ENCODE assay signal across 13 cellular contexts in the genomic region with DNA sequence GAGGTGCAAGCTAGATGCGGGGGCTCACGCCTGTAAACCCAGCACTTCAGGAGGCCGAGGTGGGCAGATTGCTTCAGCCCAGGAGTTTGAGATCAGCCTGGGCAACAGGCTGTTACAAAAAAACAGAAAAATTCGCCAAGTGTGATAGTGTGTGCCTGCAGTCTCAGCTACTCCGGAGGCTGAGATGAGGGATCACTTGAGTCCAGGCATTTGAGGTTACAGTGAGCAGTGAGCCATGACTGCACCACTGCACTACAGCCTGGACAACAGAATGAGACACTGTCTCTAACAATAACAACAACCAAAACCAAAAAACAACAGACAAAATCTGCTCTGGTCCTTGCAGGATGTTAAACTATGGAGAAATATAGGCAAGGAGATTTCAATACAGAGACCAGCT. TPM values are rescaled to one million over a fixed set of nuclear protein-coding genes. Genes with fewer than 3 reads are reported as not detected.
DNase-seq lines count a peak whose midpoint lies in the region; ATAC-seq and TF ChIP-seq lines count a peak whose summit lies in the region.
"Had no signal": no experiment of that assay in that cellular context is flagged by ENCODE, and none has a peak within 500 bp of the region (broad histone marks: within the 10 kb centered on the region; RNA-seq: fewer than 3 reads in every experiment).

No MANE protein-coding gene starts in this region.

- POLR2A ChIA-PET in activated B cell treated with CpG ODN at 0.5 μM for 24 hours (lab: Charles Lee): no interaction called here

- no peak for ATAC-seq in activated B cell treated with CpG ODN at 0.5 μM for 24 hours (ENCODE audit: low read depth)
- no peak for ATAC-seq in GM19452 (IDR thresholded peaks at IDR 0.05; ENCODE audit: unreplicated experiment)
- ATAC-seq: naive thymus-derived CD8-positive, alpha-beta T cell had no signal

- DNase-seq in ACHN: peak; percentile 68
- DNase-seq in HFFc6: peak; percentile 29
- no peak for DNase-seq in activated B cell treated with CpG ODN at 0.5 μM for 24 hours
- DNase-seq in kidney glomerular epithelial cell (lab: John Stamatoyannopoulos, UW): peak; percentile 86
- no peak for DNase-seq in cerebellar nuclear complex (lab: John Stamatoyannopoulos, UW)
- no peak for DNase-seq in stimulated activated CD4-positive, alpha-beta T cell treated with anti-CD3 and anti-CD28 coated beads, Interleukin-12 subunit alpha, Interleukin-12 subunit beta, amount 100 ng/mL, for 4 hours
- no peak for DNase-seq in NOMO-1 treated with DMSO at 0.1 percent for 48 hours (lab: John Stamatoyannopoulos, UW; ENCODE audit: unreplicated experiment)
- DNase-seq: GDM1; immature natural killer cell; naive thymus-derived CD8-positive, alpha-beta T cell; stimulated activated CD4-positive, alpha-beta T cell treated with anti-CD3 and anti-CD28 coated beads, Interleukin-15, amount 100 ng/mL, for 24 hours had no signal

- no peak for TF ChIP-seq CTCF in HFFc6 (IDR thresholded peaks at IDR 0.05)
- no peak for TF ChIP-seq CTCF in activated B cell treated with CpG ODN at 0.5 μM for 24 hours (IDR thresholded peaks at IDR 0.05)

- H3K4me3 Mint-ChIP-seq in HFFc6 (peak overlapping the region; percentile 83; the same call in 1 of the 2 replicates), activated B cell treated with CpG ODN at 0.5 μM for 24 hours (no peak overlapping the region)
- H3K4me3 Mint-ChIP-seq: immature natural killer cell; naive thymus-derived CD8-positive, alpha-beta T cell had no signal

- H3K36me3 Mint-ChIP-seq in HFFc6 (ENCODE audit: low read depth): peaks cover 16% of the 10 kb centered on the region
- peaks cover 23% of the 10 kb centered on the region for H3K36me3 Mint-ChIP-seq in activated B cell treated with CpG ODN at 0.5 μM for 24 hours (ENCODE audit: low read depth)

- H3K27ac Mint-ChIP-seq in HFFc6: peak overlapping the region; percentile 92
- H3K27ac Mint-ChIP-seq in activated B cell treated with CpG ODN at 0.5 μM for 24 hours: peak overlapping the region; percentile 33

- no peaks in the 10 kb centered on the region for H3K9me3 Mint-ChIP-seq in HFFc6
- H3K9me3 Mint-ChIP-seq in activated B cell treated with CpG ODN at 0.5 μM for 24 hours: no peaks in the 10 kb centered on the region
- H3K9me3 Mint-ChIP-seq: immature natural killer cell had no signal

- in situ Hi-C loops in ACHN (cut with HindIII; ENCODE audit: low pct_ligation_motif_present, low pct_unique_long_range_greater_than_20kb, low sequenced_read_pairs): no loop called here

- H3K4me1 Mint-ChIP-seq in HFFc6 (ENCODE audit: low read depth): peaks cover 55% of the 10 kb centered on the region
- H3K4me1 Mint-ChIP-seq in activated B cell treated with CpG ODN at 0.5 μM for 24 hours: peaks cover 48% of the 10 kb centered on the region

- CTCF ChIA-PET in activated B cell treated with CpG ODN at 0.5 μM for 24 hours (lab: Charles Lee): no interaction called here

- H3K27me3 Mint-ChIP-seq in HFFc6 (ENCODE audit: insufficient read depth): no peaks in the 10 kb centered on the region; the same call in 1 of the 2 replicates
- H3K27me3 Mint-ChIP-seq in activated B cell treated with CpG ODN at 0.5 μM for 24 hours: no peaks in the 10 kb centered on the region
- H3K27me3 Mint-ChIP-seq: naive thymus-derived CD8-positive, alpha-beta T cell had no signal

- intact Hi-C loops in activated B cell treated with CpG ODN at 0.5 μM for 24 hours (cut with micrococcal nuclease): no loop called here

RNA-seq across cellular contexts. Expression of a gene that starts 13.9 kb away (rescaled TPM):
- 10 to 100 TPM; 36.8 to 45.6 (median 40.0) TPM for total RNA-seq in HFFc6 (2021; fragmentation: NEBNext Ultra II Directional; extraction: Animal tissue kit (Norgen Biotek cat#: 25700))
- total RNA-seq in activated B cell treated with CpG ODN at 0.5 μM for 24 hours: 34.4 and 41.2 TPM in 2 replicates

RNA-seq across cellular contexts. Expression of a gene that starts 28.1 kb away (rescaled TPM):
- total RNA-seq in HFFc6 (2021; fragmentation: NEBNext Ultra II Directional; extraction: Animal tissue kit (Norgen Biotek cat#: 25700)): not detected
- total RNA-seq in activated B cell treated with CpG ODN at 0.5 μM for 24 hours: not detected in 2 replicates
- total RNA-seq: naive thymus-derived CD8-positive, alpha-beta T cell; T-helper 2 cell treated with Interferon-gamma antibody and Interleukin-4, amounts not matched to agents 100 ng/mL and 5 ng/mL, for 36 hours had no signal

Comparison
In these comparisons a context has a peak if more than half of its experiments do, and no peak if none do; other contexts are left out.
1. DNase-seq: peak in ACHN (single experiment), HFFc6 (single experiment) and kidney glomerular epithelial cell (single experiment); none in activated B cell treated with CpG ODN at 0.5 μM for 24 hours (single experiment), cerebellar nuclear complex (0 of 2), stimulated activated CD4-positive, alpha-beta T cell treated with anti-CD3 and anti-CD28 coated beads, Interleukin-12 subunit alpha, Interleukin-12 subunit beta, amount 100 ng/mL, for 4 hours (single experiment) and NOMO-1 treated with DMSO at 0.1 percent for 48 hours (single experiment).